16 cellular contexts compared by ENCODE assay signal in genomic region chr11:130647371-130647770, GRCh38.
"Had no signal": no experiment of that assay in that cellular context is flagged by ENCODE, and none has a peak within 500 bp of the region (broad histone marks: within the 10 kb centered on the region; RNA-seq: fewer than 3 reads in every experiment).

No MANE protein-coding gene starts in this region.

- H3K4me1 Mint-ChIP-seq: activated naive CD8-positive, alpha-beta T cell treated with anti-CD3 and anti-CD28 coated beads, Interleukin-2, amount 50 U/mL, for 24 hours; endodermal cell had no signal

- H3K27ac ChIP-seq: thyroid gland had no signal

- ATAC-seq: activated naive CD8-positive, alpha-beta T cell treated with anti-CD3 and anti-CD28 coated beads, Interleukin-2, amount 50 U/mL, for 24 hours; left colon; natural killer cell treated with Interleukin-12 subunit alpha and Interleukin-12 subunit beta and Interleukin-15 and Interleukin-18, amount 100 ng/mL, for 72 hours had no signal

- H3K27ac Mint-ChIP-seq: activated naive CD8-positive, alpha-beta T cell treated with anti-CD3 and anti-CD28 coated beads, Interleukin-2, amount 50 U/mL, for 24 hours; dendritic cell treated with granulocyte-macrophage colony-stimulating factor and Interleukin-4, amounts not matched to agents 40 ng/mL and 50 ng/mL, for 4 days; endodermal cell; natural killer cell treated with Interleukin-12 subunit alpha and Interleukin-12 subunit beta and Interleukin-15 and Interleukin-18, amount 100 ng/mL, for 72 hours had no signal

- H3K36me3 ChIP-seq: thyroid gland had no signal

- H3K4me3 Mint-ChIP-seq: activated naive CD8-positive, alpha-beta T cell treated with anti-CD3 and anti-CD28 coated beads, Interleukin-2, amount 50 U/mL, for 24 hours; dendritic cell treated with granulocyte-macrophage colony-stimulating factor and Interleukin-4, amounts not matched to agents 40 ng/mL and 50 ng/mL, for 4 days; endodermal cell; natural killer cell treated with Interleukin-12 subunit alpha and Interleukin-12 subunit beta and Interleukin-15 and Interleukin-18, amount 100 ng/mL, for 72 hours had no signal

- H3K9me3 Mint-ChIP-seq: activated naive CD8-positive, alpha-beta T cell treated with anti-CD3 and anti-CD28 coated beads, Interleukin-2, amount 50 U/mL, for 24 hours; dendritic cell treated with granulocyte-macrophage colony-stimulating factor and Interleukin-4, amounts not matched to agents 40 ng/mL and 50 ng/mL, for 4 days; endodermal cell; natural killer cell treated with Interleukin-12 subunit alpha and Interleukin-12 subunit beta and Interleukin-15 and Interleukin-18, amount 100 ng/mL, for 72 hours had no signal

- DNase-seq: activated CD4-positive, alpha-beta T cell treated with anti-CD3 and anti-CD28 coated beads, Interleukin-2, amount 50 U/mL, for 48 hours; activated CD4-positive, CD25-positive, alpha-beta regulatory T cell treated with anti-CD3 and anti-CD28 coated beads, Interleukin-2, amount 50 U/mL, for 72 hours; activated CD8-positive, alpha-beta memory T cell treated with anti-CD3 and anti-CD28 coated beads, Interleukin-2, amount 50 U/mL, for 48 hours; activated naive CD4-positive, alpha-beta T cell; activated naive CD8-positive, alpha-beta T cell treated with anti-CD3 and anti-CD28 coated beads, Interleukin-2, amount 50 U/mL, for 24 hours; central memory CD4-positive, alpha-beta T cell; endodermal cell; erythroblast; glutamatergic neuron; left colon; occipital lobe; stimulated activated CD4-positive, alpha-beta T cell treated with anti-CD3 and anti-CD28 coated beads, Interleukin-4, amount 100 ng/mL, for 4 hours; T-helper 9 cell; thyroid gland had no signal

- H3K9me3 ChIP-seq: thyroid gland had no signal

- H3K27me3 ChIP-seq: thyroid gland had no signal

- H3K4me3 ChIP-seq: thyroid gland had no signal

- H3K36me3 Mint-ChIP-seq: natural killer cell treated with Interleukin-12 subunit alpha and Interleukin-12 subunit beta and Interleukin-15 and Interleukin-18, amount 100 ng/mL, for 72 hours had no signal
